12 cellular contexts compared by ENCODE assay signal in the genomic region with DNA sequence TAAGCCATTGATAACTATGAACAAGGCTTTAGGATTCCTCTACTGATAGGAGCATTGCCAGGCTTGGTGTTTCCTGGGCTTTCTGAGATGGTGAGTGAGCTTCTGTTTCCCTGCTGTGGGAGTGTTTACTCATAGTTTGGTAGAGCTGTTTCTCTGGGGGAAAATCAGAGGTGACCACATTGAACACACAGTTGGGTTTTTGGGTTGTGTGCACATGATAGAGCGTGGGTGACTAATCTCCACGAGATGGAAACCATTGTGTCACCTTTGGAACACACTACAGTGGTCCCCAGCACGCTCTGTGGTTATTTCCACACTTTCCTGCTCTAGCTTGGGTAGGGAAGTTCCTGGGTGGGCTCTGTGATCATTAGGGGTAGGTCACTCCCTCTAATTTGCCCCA. TPM values are rescaled to one million over a fixed set of nuclear protein-coding genes. Genes with fewer than 3 reads are reported as not detected.
A peak's percentile ranks its signal among the peaks of the same experiment; 100 is the strongest.
DNase-seq lines count a peak whose midpoint lies in the region; ATAC-seq, FAIRE-seq and TF ChIP-seq lines count a peak whose summit lies in the region.
"Had no signal": no experiment of that assay in that cellular context is flagged by ENCODE, and none has a peak within 500 bp of the region (broad histone marks: within the 10 kb centered on the region; RNA-seq: fewer than 3 reads in every experiment).

No MANE protein-coding gene starts in this region.

- SMC1A ChIA-PET in GM12878 (lab: Charles Lee; ENCODE audit: uncharacterized antibody, unreplicated experiment) = interaction anchor here (0.7 to 1.9 kb wide), 6 partner anchors 9 to 122 kb away, joined by 3 to 7 read pairs (median 4); no protein-coding TSS in a partner anchor

- no peak overlapping the region for H3K27ac ChIP-seq in GM12878 (ENCODE audit: control insufficient read depth, insufficient read depth)
- H3K27ac ChIP-seq: tibial artery had no signal

- TF ChIP-seq RAD21 in GM12878 (IDR thresholded peaks at IDR 0.05; ENCODE audit: insufficient read depth, low read depth, low read length) = no peak

- TF ChIP-seq CTCF in GM12878 (IDR thresholded peaks at IDR 0.05 in 2 of 3, conservative IDR thresholded peaks at IDR 0.05 in 1 of 3; ENCODE audit: control insufficient read depth in 2 of 3, extremely low read depth in 1 of 3, insufficient read depth in 1 of 3, low read depth in 3 of 3, low read length in 3 of 3) = no peak

- peak; percentile 21 for DNase-seq in AG20443 (ENCODE audit: low spot score)
- DNase-seq in T1000 (lab: John Stamatoyannopoulos, UW) = peak; percentile 9
- DNase-seq in GM12878 (ENCODE audit: low read depth, low spot score) = no peak
- DNase-seq in stimulated activated CD4-positive, alpha-beta T cell treated with anti-CD3 and anti-CD28 coated beads, Interleukin-1b, Interleukin-23, amount 100 ng/mL, for 24 hours (ENCODE audit: low read depth in 4 of 4, low spot score in 1 of 4) = peak; percentile 31 to 56 (median 36)
- DNase-seq: CD8-positive, alpha-beta memory T cell; NCI-H146; RPMI8226 had no signal

- no peak overlapping the region for H3K4me2 ChIP-seq in GM12878 (ENCODE audit: control insufficient read depth, insufficient read depth)

- no peak overlapping the region for H3K4me3 ChIP-seq in GM12878
- H3K4me3 ChIP-seq: tibial artery had no signal

- 0% methylated on average over 3 of the region's 3 CpGs for WGBS in GM12878 (ENCODE audit: insufficient coverage, insufficient replicate concordance, low lambda C conversion rate, missing lambda C conversion rate)

- no peak for TF ChIP-seq EP300 in GM12878 (IDR thresholded peaks at IDR 0.05; ENCODE audit: borderline replicate concordance in 1 of 2, control insufficient read depth in 1 of 2, low read depth in 2 of 2, low read length in 2 of 2)

- no peak for TF ChIP-seq POLR2A in GM12878 (IDR thresholded peaks at IDR 0.05; ENCODE audit: low read depth, low read length)

- H3K27me3 ChIP-seq in GM12878 (replicated peaks in 1 of 2; ENCODE audit: control insufficient read depth in 2 of 2, insufficient read depth in 2 of 2, low read length in 1 of 2) = no peaks in the 10 kb centered on the region
- H3K27me3 ChIP-seq: tibial artery had no signal

- no peak overlapping the region for H3K9ac ChIP-seq in GM12878 (ENCODE audit: control insufficient read depth, insufficient read depth, low read length)

- H3K79me2 ChIP-seq in GM12878 (ENCODE audit: control insufficient read depth, insufficient read depth, low read length) = no peaks in the 10 kb centered on the region

- no peaks in the 10 kb centered on the region for H3K4me1 ChIP-seq in GM12878 (ENCODE audit: control insufficient read depth, insufficient read depth, low read length)
- H3K4me1 ChIP-seq: tibial artery had no signal

- FAIRE-seq in GM12878 (lab: Jason Lieb, UNC) = no peak

- no TSS peak for BruUV-seq in GM12878 (replicated peaks; lab: Mats Ljungman, UMichigan)

- H3K9me3 ChIP-seq in GM12878 (replicated peaks; ENCODE audit: control insufficient read depth, insufficient read depth, low read length) = peaks cover 52% of the 10 kb centered on the region; the same call in 2 of the 3 replicates

- intact Hi-C loops in GM12878 (cut with micrococcal nuclease; ENCODE audit: unreplicated experiment) = no loop called here

- peak; percentile 74 for ATAC-seq in GM12878
- ATAC-seq in HG02759 (IDR thresholded peaks at IDR 0.05; ENCODE audit: unreplicated experiment) = no peak
- no peak for ATAC-seq in GM19397 (IDR thresholded peaks at IDR 0.05; ENCODE audit: unreplicated experiment)
- ATAC-seq in GM18907 (IDR thresholded peaks at IDR 0.05; ENCODE audit: unreplicated experiment) = no peak
- ATAC-seq in HG03280 (IDR thresholded peaks at IDR 0.05; ENCODE audit: unreplicated experiment) = no peak

- CTCF ChIA-PET in GM12878 (lab: Yijun Ruan, JAX) = interaction anchor here (0.6 kb wide), 2 partner anchors 42 to 65 kb away, joined by 3 to 4 read pairs; no protein-coding TSS in a partner anchor

- RAD21 ChIA-PET in GM12878 (lab: Charles Lee; ENCODE audit: unreplicated experiment) = interaction anchor here (0.9 kb wide), 1 partner anchor 93 kb away, joined by 3 read pairs; no protein-coding TSS in a partner anchor

- POLR2A ChIA-PET in GM12878 (lab: Charles Lee) = no interaction called here

- H4K20me1 ChIP-seq in GM12878 (ENCODE audit: control insufficient read depth, insufficient read depth) = no peaks in the 10 kb centered on the region

- in situ Hi-C loops in GM12878 (cut with MboI) = no loop called here

- H2AFZ ChIP-seq in GM12878 (ENCODE audit: control insufficient read depth, low read depth, low read length) = no peak overlapping the region

- H3K36me3 ChIP-seq in GM12878 (ENCODE audit: control insufficient read depth in 2 of 2, insufficient read depth in 2 of 2, low read length in 1 of 2) = peaks cover 0 to 2% of the 10 kb centered on the region in 2 experiments; a peak in 2 of 4 replicates

TF ChIP-seq in GM12878, 131 proteins besides CTCF, POLR2A, EP300 and RAD21:
- TF ChIP-seq POLR2AphosphoS2 (IDR thresholded peaks at IDR 0.05; ENCODE audit: low read depth, low read length) = no peak
- peak; percentile 36 for TF ChIP-seq MEF2B (IDR thresholded peaks at IDR 0.05; ENCODE audit: partially characterized antibody, poor library complexity, severe bottlenecking)
- peak; percentile 34; the same call in 1 of the 2 replicates for TF ChIP-seq ATF7 (IDR thresholded peaks at IDR 0.05; ENCODE audit: low read depth)
- peak; percentile 84 to 92 for TF ChIP-seq BHLHE40 (IDR thresholded peaks at IDR 0.05; ENCODE audit: borderline replicate concordance in 1 of 2, low read depth in 2 of 2, low read length in 1 of 2)
- TF ChIP-seq BCL11A (IDR thresholded peaks at IDR 0.05; ENCODE audit: low read depth, low read length) = peak; percentile 46; the same call in 1 of the 2 replicates
- 0 out of 2 replicates have a peak, but pooled peaks have one; percentile 18 for TF ChIP-seq MTA2 (IDR thresholded peaks at IDR 0.05; ENCODE audit: low read depth)
- peak; percentile 20; the same call in 1 of the 2 replicates for TF ChIP-seq RAD51 (IDR thresholded peaks at IDR 0.05)
- TF ChIP-seq RFX5 (IDR thresholded peaks at IDR 0.05; ENCODE audit: low read depth, low read length) = no peak
- peak; percentile 46 to 68; a peak in 3 of 4 replicates for TF ChIP-seq IKZF2 (IDR thresholded peaks at IDR 0.05)
- no peak for TF ChIP-seq TAF1 (IDR thresholded peaks at IDR 0.05; ENCODE audit: borderline replicate concordance, low read depth, low read length)
- peak; percentile 51 for TF ChIP-seq IKZF1 (conservative IDR thresholded peaks at IDR 0.05)
- peak; percentile 15; the same call in 1 of the 2 replicates for TF ChIP-seq RUNX3 (IDR thresholded peaks at IDR 0.05; ENCODE audit: low read length)

RNA-seq across cellular contexts. Expression of a gene that starts 5.4 kb away (rescaled TPM):
- total RNA-seq in GM12878 (2013; cell fraction: nucleolus; rRNA removed) = 1.5 and 1.8 TPM in 2 replicates
- total RNA-seq in GM12878 (2014; rRNA removed) (0.17 and 0.33 TPM in 2 replicates), GM12878 (2014; rRNA removed; fragmentation: Illumina TruSeq; extraction: Trizol) (0.32 and 0.45 TPM in 2 replicates), GM12878 (2021) (0.61 and 1.1 TPM in 2 replicates)
- polyA plus RNA-seq in GM12878 (2011; ENCODE audit: low read depth) = 0.73 TPM
- polyA plus RNA-seq in GM12878 (2011; rRNA removed) (13.2 and 19.9 TPM in 2 replicates), GM12878 (2014; fragmentation: Illumina TruSeq; extraction: Trizol) (0.81 and 0.86 TPM in 2 replicates), GM12878 (2014; fragmentation: Nextera tagmentation; extraction: Ambion mirVana) (under 1 TPM; 0.18 to 0.24 TPM), GM12878 (2014; rRNA removed) (0.32 and 0.42 TPM in 2 replicates), GM12878 (2016; fragmentation: Nextera tagmentation; extraction: Ambion mirVana) (under 1 TPM; 0.62 to 0.79 TPM)
- 8.8 and 10.2 TPM in 2 replicates for polyA plus RNA-seq in GM12878 (2011; cell fraction: cytosol; rRNA removed)
- polyA plus RNA-seq in GM12878 (2011; cell fraction: nucleus; rRNA removed) = 8.7 and 9.2 TPM in 2 replicates
- 0.88 and 1.3 TPM in 2 replicates for polyA plus RNA-seq in GM12878 (2012)
- polyA minus RNA-seq in GM12878 (2011; rRNA and poly(A)+ RNA removed) = 8.1 and 10.8 TPM in 2 replicates
- polyA minus RNA-seq in GM12878 (2011; cell fraction: cytosol; rRNA and poly(A)+ RNA removed) = 2.3 and 2.7 TPM in 2 replicates
- polyA minus RNA-seq in GM12878 (2011; cell fraction: nucleus; rRNA and poly(A)+ RNA removed) = 4.6 and 5.2 TPM in 2 replicates

RNA-seq across cellular contexts. Expression of a gene that starts 38.9 kb away (rescaled TPM):
- not detected in 2 replicates for total RNA-seq in GM12878 (2013; cell fraction: nucleolus; rRNA removed)
- total RNA-seq in GM12878 (2014; rRNA removed) = not detected in 2 replicates
- not detected in 2 replicates for total RNA-seq in GM12878 (2014; rRNA removed; fragmentation: Illumina TruSeq; extraction: Trizol)
- not detected in 2 replicates for total RNA-seq in GM12878 (2021)
- not detected for polyA plus RNA-seq in GM12878 (2011; ENCODE audit: low read depth)
- not detected in 2 replicates for polyA plus RNA-seq in GM12878 (2011; rRNA removed)
- polyA plus RNA-seq in GM12878 (2011; cell fraction: cytosol; rRNA removed) = 0.02 TPM in 1 of 2 replicates, not detected in the other
- polyA plus RNA-seq in GM12878 (2011; cell fraction: nucleus; rRNA removed) = 0.06 TPM in 1 of 2 replicates, not detected in the other
- polyA plus RNA-seq in GM12878 (2012) = not detected in 2 replicates
- polyA plus RNA-seq in GM12878 (2014; fragmentation: Illumina TruSeq; extraction: Trizol) = not detected in 2 replicates
- not detected for polyA plus RNA-seq in GM12878 (2014; fragmentation: Nextera tagmentation; extraction: Ambion mirVana)
- polyA plus RNA-seq in GM12878 (2014; rRNA removed) = not detected in 2 replicates
- polyA plus RNA-seq in GM12878 (2016; fragmentation: Nextera tagmentation; extraction: Ambion mirVana) = not detected
- polyA minus RNA-seq in GM12878 (2011; rRNA and poly(A)+ RNA removed) = not detected in 2 replicates
- polyA minus RNA-seq in GM12878 (2011; cell fraction: cytosol; rRNA and poly(A)+ RNA removed) = not detected in 2 replicates
- not detected in 2 replicates for polyA minus RNA-seq in GM12878 (2011; cell fraction: nucleus; rRNA and poly(A)+ RNA removed)
- polyA plus RNA-seq: CD8-positive, alpha-beta memory T cell had no signal
